Comparison of ENCODE assay signal across 8 cellular contexts in genomic region chr10:102231357-102232318, GRCh38. TPM values are rescaled to one million over a fixed set of nuclear protein-coding genes. Genes with fewer than 3 reads are reported as not detected.
DNase-seq lines count a peak whose midpoint lies in the region; ATAC-seq and TF ChIP-seq lines count a peak whose summit lies in the region.

No MANE protein-coding gene starts in this region.

- H3K9ac ChIP-seq in mucosa of stomach (ENCODE audit: low read length) = no peak overlapping the region

- H3K27ac ChIP-seq in suprapubic skin = no peak overlapping the region

- H3K4me3 ChIP-seq in NB4 (ENCODE audit: low read depth, low read length) (no peak overlapping the region), mucosa of stomach (ENCODE audit: low read length) (peak overlapping the region; percentile 36), suprapubic skin (peak overlapping the region; percentile 53)

- H3K4me1 ChIP-seq in mucosa of stomach (ENCODE audit: control insufficient read depth, insufficient read depth, low read length) (peaks cover 30% of the 10 kb centered on the region), suprapubic skin (peaks cover 30% of the 10 kb centered on the region)

- H3K27me3 ChIP-seq in mucosa of stomach (ENCODE audit: control insufficient read depth, insufficient read depth, low read length) (peaks cover 60% of the 10 kb centered on the region), suprapubic skin (peaks cover 27% of the 10 kb centered on the region)

- no peaks in the 10 kb centered on the region for H3K9me3 ChIP-seq in mucosa of stomach (ENCODE audit: control insufficient read depth, low read length)
- H3K9me3 ChIP-seq in suprapubic skin = no peaks in the 10 kb centered on the region

- no peak for ATAC-seq in GM21528 (IDR thresholded peaks at IDR 0.05; ENCODE audit: low FRiP score, unreplicated experiment)

- no peak for TF ChIP-seq POLR2A in NB4 (IDR thresholded peaks at IDR 0.05; ENCODE audit: extremely low read depth, insufficient read length)
- TF ChIP-seq POLR2A in suprapubic skin (IDR thresholded peaks at IDR 0.05) = no peak

- no peaks in the 10 kb centered on the region for H3K36me3 ChIP-seq in mucosa of stomach (ENCODE audit: control insufficient read depth, insufficient read depth, low read length)
- H3K36me3 ChIP-seq in suprapubic skin = no peaks in the 10 kb centered on the region

- TF ChIP-seq CTCF in NB4 (IDR thresholded peaks at IDR 0.05; ENCODE audit: low read depth, low read length) = peak; percentile 84
- TF ChIP-seq CTCF in suprapubic skin (IDR thresholded peaks at IDR 0.05) = peak; percentile 33 to 66

- 23% methylated on average over 35 of the region's 76 CpGs for WGBS in suprapubic skin

- DNase-seq in GDM1 (lab: John Stamatoyannopoulos, UW) (peak; percentile 46), NB4 (ENCODE audit: low read depth) (peak; percentile 70), suprapubic skin (ENCODE audit: low spot score in 2 of 2) (no peak), cerebellar nuclear complex (lab: John Stamatoyannopoulos, UW) (no peak)
- peak; percentile 70 for DNase-seq in activated CD4-positive, alpha-beta T cell treated with anti-CD3 and anti-CD28 coated beads, Interleukin-2, amount 50 U/mL, for 1 hour
- peak; percentile 57 for DNase-seq in effector CD8-positive, alpha-beta T cell (lab: John Stamatoyannopoulos, UW)

- TF ChIP-seq EP300 in suprapubic skin (IDR thresholded peaks at IDR 0.05) = no peak

RNA-seq across cellular contexts. Expression of gene ELOVL3, which starts 5.5 kb away (rescaled TPM):
- total RNA-seq in suprapubic skin = 10 to 100 TPM; 16.9 to 84.1 (median 56.5) TPM

RNA-seq across cellular contexts. Expression of gene PITX3, which starts 9.7 kb away (rescaled TPM):
- not detected for total RNA-seq in suprapubic skin

RNA-seq across cellular contexts. Expression of gene GBF1, which starts 13.7 kb away (rescaled TPM):
- total RNA-seq in suprapubic skin = 10 to 100 TPM; 31.0 to 56.1 (median 43.9) TPM

Comparison
In these comparisons a context has a peak if more than half of its experiments do, and no peak if none do; other contexts are left out.
1. DNase-seq: peak in GDM1 (single experiment), NB4 (single experiment), activated CD4-positive, alpha-beta T cell treated with anti-CD3 and anti-CD28 coated beads, Interleukin-2, amount 50 U/mL, for 1 hour (single experiment) and effector CD8-positive, alpha-beta T cell (single experiment); none in suprapubic skin (0 of 2) and cerebellar nuclear complex (0 of 2).